11 cellular contexts compared by ENCODE assay signal in the genomic region with DNA sequence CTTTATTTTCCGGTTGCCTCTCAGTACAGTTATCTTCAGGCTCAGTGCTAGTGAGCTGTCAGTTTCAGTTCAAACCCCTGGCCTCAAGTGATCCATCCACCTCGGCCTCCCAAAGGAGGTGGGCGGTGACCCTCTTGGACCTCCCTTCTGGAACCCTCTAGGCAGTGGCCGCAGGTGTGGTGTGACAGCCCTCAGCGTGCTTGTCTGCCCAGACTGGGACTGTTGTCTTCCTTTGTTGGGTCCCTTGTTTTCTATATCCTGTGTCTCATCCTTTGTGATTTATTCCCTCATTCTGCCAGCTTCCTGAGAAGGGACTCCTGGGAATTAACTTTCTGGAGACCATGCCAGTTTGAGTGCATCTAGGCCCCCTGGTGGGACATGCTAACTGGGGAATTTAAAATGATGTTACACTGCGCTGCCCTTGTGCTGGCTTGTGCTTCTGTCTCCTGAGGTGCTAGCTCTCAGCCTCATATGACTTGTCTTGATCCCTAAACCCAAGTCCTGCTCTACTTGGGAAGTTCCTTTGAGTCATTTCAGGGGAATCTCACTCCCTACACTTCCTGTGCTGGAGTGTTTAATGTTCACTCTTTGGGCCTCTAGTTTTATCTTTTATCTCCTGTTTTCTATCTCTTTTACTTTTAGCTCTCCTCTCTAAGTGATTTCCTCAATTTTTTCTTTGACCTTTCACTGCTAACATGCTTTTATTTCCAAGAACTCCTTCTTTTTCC.
A peak's percentile ranks its signal among the peaks of the same experiment; 100 is the strongest.
DNase-seq lines count a peak whose midpoint lies in the region; ATAC-seq and TF ChIP-seq lines count a peak whose summit lies in the region.
"Had no signal": no experiment of that assay in that cellular context is flagged by ENCODE, and none has a peak within 500 bp of the region (broad histone marks: within the 10 kb centered on the region; RNA-seq: fewer than 3 reads in every experiment).

No MANE protein-coding gene starts in this region.

- CTCF ChIA-PET in RWPE1 (lab: Yijun Ruan, JAX) = no interaction called here

- peak overlapping the region; percentile 56 for H3K27ac Mint-ChIP-seq in T-helper 1 cell treated with Interleukin-12 subunit alpha and Interleukin-12 subunit beta and Interleukin-4 antibody, amounts not matched to agents 30 μg/mL and 1 μg/mL, for 36 hours
- H3K27ac Mint-ChIP-seq: B cell had no signal

- no peaks in the 10 kb centered on the region for H3K27me3 Mint-ChIP-seq in T-helper 1 cell treated with Interleukin-12 subunit alpha and Interleukin-12 subunit beta and Interleukin-4 antibody, amounts not matched to agents 30 μg/mL and 1 μg/mL, for 36 hours (ENCODE audit: low read depth)
- H3K27me3 Mint-ChIP-seq: B cell had no signal

- peak overlapping the region; percentile 50 for H3K4me3 Mint-ChIP-seq in T-helper 1 cell treated with Interleukin-12 subunit alpha and Interleukin-12 subunit beta and Interleukin-4 antibody, amounts not matched to agents 30 μg/mL and 1 μg/mL, for 36 hours
- H3K4me3 Mint-ChIP-seq: B cell had no signal

- peak overlapping the region; percentile 100 for H3K27ac ChIP-seq in RWPE1
- peak overlapping the region; percentile 98 for H3K27ac ChIP-seq in epithelial cell of prostate

- DNase-seq in T-helper 1 cell (no peak), RWPE1 (ENCODE audit: low spot score) (no peak), epithelial cell of prostate (ENCODE audit: low read depth, low spot score) (no peak), retina (peak; percentile 23), NCI-H1105 (lab: John Stamatoyannopoulos, UW) (no peak), NCI-H524 (lab: John Stamatoyannopoulos, UW) (no peak)
- DNase-seq: anterior cingulate cortex, NCI-H1417 treated with DMSO at 0.1 percent for 48 hours had no signal

- TF ChIP-seq CTCF in RWPE1 (conservative IDR thresholded peaks at IDR 0.05; ENCODE audit: low read depth) = no peak

- H3K4me1 Mint-ChIP-seq in T-helper 1 cell treated with Interleukin-12 subunit alpha and Interleukin-12 subunit beta and Interleukin-4 antibody, amounts not matched to agents 30 μg/mL and 1 μg/mL, for 36 hours (ENCODE audit: low read depth) = peaks cover 45% of the 10 kb centered on the region

- no peak for ATAC-seq in HG03354 (IDR thresholded peaks at IDR 0.05; ENCODE audit: poor library complexity, severe bottlenecking, unreplicated experiment)

- H3K36me3 Mint-ChIP-seq in T-helper 1 cell treated with Interleukin-12 subunit alpha and Interleukin-12 subunit beta and Interleukin-4 antibody, amounts not matched to agents 30 μg/mL and 1 μg/mL, for 36 hours (ENCODE audit: low read depth) = peaks cover 26% of the 10 kb centered on the region

- POLR2A ChIA-PET in RWPE1 (lab: Yijun Ruan, JAX; ENCODE audit: low non-redundant PET) = no interaction called here

- no peaks in the 10 kb centered on the region for H3K9me3 Mint-ChIP-seq in T-helper 1 cell treated with Interleukin-12 subunit alpha and Interleukin-12 subunit beta and Interleukin-4 antibody, amounts not matched to agents 30 μg/mL and 1 μg/mL, for 36 hours
